ENCODE assay signal across 23 cellular contexts in genomic region chr4:24561438-24562139, GRCh38.
"Had no signal": no experiment of that assay in that cellular context is flagged by ENCODE, and none has a peak within 500 bp of the region (broad histone marks: within the 10 kb centered on the region; RNA-seq: fewer than 3 reads in every experiment).

No MANE protein-coding gene starts in this region.

- H3K27ac Mint-ChIP-seq: activated naive CD8-positive, alpha-beta T cell treated with anti-CD3 and anti-CD28 coated beads, Interleukin-2, amount 10 ng/mL, durations not matched to agents 7 days and 5 days; activated T-helper 2 cell treated with anti-CD3 and anti-CD28 coated beads, Interferon-gamma antibody, Interleukin-2, Interleukin-4, amounts not matched to agents 10 μg/mL and 5 μg/mL and 100 μg/mL, durations not matched to agents 14 hours and 24 hours and 36 hours had no signal

- H3K27me3 Mint-ChIP-seq: activated naive CD8-positive, alpha-beta T cell treated with anti-CD3 and anti-CD28 coated beads, Interleukin-2, amount 10 ng/mL, durations not matched to agents 7 days and 5 days had no signal

- H3K27me3 ChIP-seq: breast epithelium, esophagus muscularis mucosa, hepatocyte, stomach, transverse colon, vagina had no signal

- H3K36me3 ChIP-seq: breast epithelium, vagina had no signal

- H3K4me2 ChIP-seq: hepatocyte had no signal

- FAIRE-seq: frontal cortex had no signal

- H3K4me3 ChIP-seq: breast epithelium, coronary artery, esophagus muscularis mucosa, hepatocyte, skin epidermis, stomach, transverse colon, vagina had no signal

- H3K9me3 ChIP-seq: breast epithelium, esophagus muscularis mucosa, stomach, transverse colon, vagina had no signal

- H3K4me1 ChIP-seq: breast epithelium, parathyroid adenoma had no signal

- H3K9ac ChIP-seq: parathyroid adenoma had no signal

- H2AFZ ChIP-seq: hepatocyte, parathyroid adenoma had no signal

- DNase-seq: activated naive CD4-positive, alpha-beta T cell; activated naive CD8-positive, alpha-beta T cell treated with anti-CD3 and anti-CD28 coated beads, Interleukin-2, amount 10 ng/mL, durations not matched to agents 7 days and 5 days; activated T-cell treated with anti-CD3 and anti-CD28 coated beads, Interleukin-2, amount 50 U/mL, for 1 hour; amniotic stem cell; glutamatergic neuron; left ventricle myocardium superior; mesenchymal stem cell; nucleus accumbens; right cardiac atrium; stimulated activated CD4-positive, alpha-beta T cell treated with anti-CD3 and anti-CD28 coated beads, Interleukin-1b, Interleukin-23, amount 100 ng/mL, for 48 hours; stomach; T-helper 9 cell; transverse colon had no signal

- ATAC-seq: left ventricle myocardium superior, right cardiac atrium, WTC11 had no signal

- H3K27ac ChIP-seq: breast epithelium, coronary artery, esophagus muscularis mucosa, hepatocyte, parathyroid adenoma, skin epidermis, stomach, vagina had no signal

- H3K4me3 Mint-ChIP-seq: activated naive CD8-positive, alpha-beta T cell treated with anti-CD3 and anti-CD28 coated beads, Interleukin-2, amount 10 ng/mL, durations not matched to agents 7 days and 5 days; WTC11 had no signal
